ENCODE assay signal across 8 cellular contexts in the genomic region with DNA sequence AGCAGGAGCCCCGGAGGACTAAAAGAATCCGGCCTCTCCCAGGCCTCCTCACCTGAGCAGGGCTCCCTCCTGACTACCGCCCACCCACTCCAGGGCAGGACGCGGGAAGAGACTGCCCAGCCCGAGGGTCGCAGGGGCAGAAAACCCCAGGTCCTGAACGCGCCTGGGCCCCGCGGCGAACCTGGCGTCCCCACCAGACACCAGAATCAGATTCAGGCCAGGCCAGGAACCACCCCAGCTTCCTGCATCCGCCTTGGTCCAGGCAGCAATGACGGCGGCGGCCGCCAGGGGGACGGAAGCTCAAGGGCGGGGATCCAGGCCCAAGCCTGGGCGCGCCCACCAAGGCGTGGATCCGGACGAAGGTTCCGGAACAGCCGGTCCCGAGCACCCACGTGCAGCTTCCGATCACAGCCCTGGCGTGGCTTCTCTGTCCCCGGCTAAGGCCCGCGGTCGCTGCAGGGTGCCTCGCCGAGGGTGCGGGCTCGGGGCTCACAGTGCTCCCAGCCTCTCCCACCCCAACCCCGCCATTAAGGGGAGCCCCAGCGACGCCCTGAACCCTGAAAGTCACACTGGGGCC. TPM values are rescaled to one million over a fixed set of nuclear protein-coding genes. Genes with fewer than 3 reads are reported as not detected.
A peak's percentile ranks its signal among the peaks of the same experiment; 100 is the strongest.
DNase-seq lines count a peak whose midpoint lies in the region; ATAC-seq and TF ChIP-seq lines count a peak whose summit lies in the region.

No MANE protein-coding gene starts in this region.

- H3K27me3 Mint-ChIP-seq in activated CD4-positive, alpha-beta T cell treated with anti-CD3 and anti-CD28 coated beads, Interleukin-2, amount 10 ng/mL, durations not matched to agents 24 days and 14 days = peaks cover 2% of the 10 kb centered on the region

- H3K9me3 ChIP-seq in colonic mucosa = no peaks in the 10 kb centered on the region

- DNase-seq in GM13977 (ENCODE audit: low spot score) (peak; percentile 88), colonic mucosa (peak; percentile 92), left lobe of liver (ENCODE audit: low spot score) (peak; percentile 76)
- peak; percentile 97 for DNase-seq in activated CD4-positive, alpha-beta T cell treated with anti-CD3 and anti-CD28 coated beads, Interleukin-2, amount 10 ng/mL, durations not matched to agents 24 days and 14 days
- DNase-seq in stimulated activated CD4-positive, alpha-beta T cell treated with anti-CD3 and anti-CD28 coated beads, Interleukin-2, amount 100 ng/mL, for 24 hours = peak; percentile 88 to 89

- H3K4me3 Mint-ChIP-seq in activated CD4-positive, alpha-beta T cell treated with anti-CD3 and anti-CD28 coated beads, Interleukin-2, amount 10 ng/mL, durations not matched to agents 24 days and 14 days = peak overlapping the region; percentile 68

- H3K4me3 ChIP-seq in colonic mucosa = peak overlapping the region; percentile 10

- no peaks in the 10 kb centered on the region for H3K36me3 Mint-ChIP-seq in activated CD4-positive, alpha-beta T cell treated with anti-CD3 and anti-CD28 coated beads, Interleukin-2, amount 10 ng/mL, durations not matched to agents 24 days and 14 days (ENCODE audit: low read depth)

- H3K4me1 ChIP-seq in colonic mucosa = no peaks in the 10 kb centered on the region

- peaks cover 6% of the 10 kb centered on the region for H3K4me1 Mint-ChIP-seq in activated CD4-positive, alpha-beta T cell treated with anti-CD3 and anti-CD28 coated beads, Interleukin-2, amount 10 ng/mL, durations not matched to agents 24 days and 14 days

- H3K27me3 ChIP-seq in colonic mucosa = no peaks in the 10 kb centered on the region

- ATAC-seq in HG03196 (IDR thresholded peaks at IDR 0.05; ENCODE audit: unreplicated experiment) (peak; percentile 56), left lobe of liver (peak; percentile 81), HG02623 (IDR thresholded peaks at IDR 0.05; ENCODE audit: unreplicated experiment) (no peak), HG03025 (IDR thresholded peaks at IDR 0.05; ENCODE audit: low FRiP score, unreplicated experiment) (no peak)

- peak overlapping the region; percentile 41 for H3K27ac ChIP-seq in colonic mucosa

- no peaks in the 10 kb centered on the region for H3K36me3 ChIP-seq in colonic mucosa

- peak overlapping the region; percentile 78 for H3K27ac Mint-ChIP-seq in activated CD4-positive, alpha-beta T cell treated with anti-CD3 and anti-CD28 coated beads, Interleukin-2, amount 10 ng/mL, durations not matched to agents 24 days and 14 days

- peak overlapping the region in 1 of 2 donors; percentile 38 for H3K9ac ChIP-seq in colonic mucosa (ENCODE audit: low read depth in 2 of 2, low read length in 2 of 2)

- H3K9me3 Mint-ChIP-seq in activated CD4-positive, alpha-beta T cell treated with anti-CD3 and anti-CD28 coated beads, Interleukin-2, amount 10 ng/mL, durations not matched to agents 24 days and 14 days = no peaks in the 10 kb centered on the region

- intact Hi-C loops in activated CD4-positive, alpha-beta T cell treated with anti-CD3 and anti-CD28 coated beads, Interleukin-2, amount 10 ng/mL, durations not matched to agents 24 days and 14 days (cut with micrococcal nuclease) = no loop called here
- intact Hi-C loops in colonic mucosa (cut with DNase I) = no loop called here

- in situ Hi-C loops in GM13977 (cut with MboI; ENCODE audit: low pct_unique_long_range_greater_than_20kb, low sequenced_read_pairs, unreplicated experiment) = no loop called here

- TF ChIP-seq CTCF in GM13977 (IDR thresholded peaks at IDR 0.05; ENCODE audit: extremely low read depth, insufficient read depth, missing control alignments) = peak; percentile 71
- TF ChIP-seq CTCF in colonic mucosa (IDR thresholded peaks at IDR 0.05) = peak; percentile 82

RNA-seq across cellular contexts. Expression of a gene that starts 3.6 kb away (rescaled TPM):
- total RNA-seq in activated CD4-positive, alpha-beta T cell treated with anti-CD3 and anti-CD28 coated beads, Interleukin-2, amount 10 ng/mL, durations not matched to agents 24 days and 14 days = not detected in 2 replicates
- total RNA-seq in colonic mucosa = not detected
- not detected for total RNA-seq in left lobe of liver

RNA-seq across cellular contexts. Expression of a gene that starts 19.3 kb away (rescaled TPM):
- not detected in 2 replicates for total RNA-seq in activated CD4-positive, alpha-beta T cell treated with anti-CD3 and anti-CD28 coated beads, Interleukin-2, amount 10 ng/mL, durations not matched to agents 24 days and 14 days
- not detected for total RNA-seq in colonic mucosa
- total RNA-seq in left lobe of liver = not detected

RNA-seq across cellular contexts. Expression of a gene that starts 25.4 kb away (rescaled TPM):
- total RNA-seq in activated CD4-positive, alpha-beta T cell treated with anti-CD3 and anti-CD28 coated beads, Interleukin-2, amount 10 ng/mL, durations not matched to agents 24 days and 14 days = 3.2 and 3.5 TPM in 2 replicates
- total RNA-seq in colonic mucosa (1 to 10 TPM; 5.2 to 5.7 TPM), left lobe of liver (30.9 TPM)

RNA-seq across cellular contexts. Expression of a gene that starts 43.0 kb away (rescaled TPM):
- total RNA-seq in activated CD4-positive, alpha-beta T cell treated with anti-CD3 and anti-CD28 coated beads, Interleukin-2, amount 10 ng/mL, durations not matched to agents 24 days and 14 days = 1.3 and 1.7 TPM in 2 replicates
- total RNA-seq in colonic mucosa (1,000 to 10,000 TPM; 6,357 to 8,309 TPM), left lobe of liver (102 TPM)

Comparison
In these comparisons a context has a peak if more than half of its experiments do, and no peak if none do; other contexts are left out.
1. ATAC-seq: peak in HG03196 (single experiment) and left lobe of liver (single experiment); none in HG02623 (single experiment) and HG03025 (single experiment).
2. Peak in every context shown above with its lines, with median percentiles within 50 percentile points of each other: DNase-seq.